Comparison of ENCODE assay signal across 8 cellular contexts in genomic region chr4:37685726-37686372, GRCh38. TPM values are rescaled to one million over a fixed set of nuclear protein-coding genes. Genes with fewer than 3 reads are reported as not detected.
DNase-seq lines count a peak whose midpoint lies in the region; ATAC-seq lines count a peak whose summit lies in the region.

No MANE protein-coding gene starts in this region.

- DNase-seq in EL = peak; percentile 56
- DNase-seq in HT1080 (ENCODE audit: low read depth) = peak; percentile 31
- DNase-seq in activated CD4-positive, alpha-beta T cell treated with anti-CD3 and anti-CD28 coated beads for 1 hour = peak; percentile 30
- peak; percentile 49 for DNase-seq in dermis blood vessel endothelial cell
- DNase-seq in mesenteric fat pad (ENCODE audit: low spot score) = peak; percentile 90
- peak; percentile 18 for DNase-seq in stimulated activated naive B cell treated with anti-CD40 and anti-IgM and Interleukin-4, amounts not matched to agents 10 μg/mL and 1 μg/mL and 100 μg/mL, for 72 hours
- no peak for DNase-seq in SHP77 treated with DMSO at 0.1 percent for 48 hours (lab: John Stamatoyannopoulos, UW)

- H3K27ac Mint-ChIP-seq in stimulated activated naive B cell treated with anti-CD40 and anti-IgM and Interleukin-4, amounts not matched to agents 10 μg/mL and 1 μg/mL and 100 μg/mL, for 72 hours = peak overlapping the region; percentile 7

- peaks cover 14 to 40% of the 10 kb centered on the region in 2 donors for H3K4me1 Mint-ChIP-seq in stimulated activated naive B cell treated with anti-CD40 and anti-IgM and Interleukin-4, amounts not matched to agents 10 μg/mL and 1 μg/mL and 100 μg/mL, for 72 hours

- H3K4me3 Mint-ChIP-seq in stimulated activated naive B cell treated with anti-CD40 and anti-IgM and Interleukin-4, amounts not matched to agents 10 μg/mL and 1 μg/mL and 100 μg/mL, for 72 hours = peak overlapping the region; percentile 90 to 91

- ATAC-seq in GM21367 (IDR thresholded peaks at IDR 0.05; ENCODE audit: unreplicated experiment) = peak; percentile 3
- ATAC-seq in stimulated activated naive B cell treated with anti-CD40 and anti-IgM and Interleukin-4, amounts not matched to agents 10 μg/mL and 1 μg/mL and 100 μg/mL, for 72 hours (replicated peaks) = peak; percentile 6 to 10

- peaks cover 5 to 11% of the 10 kb centered on the region in 2 donors for H3K27me3 Mint-ChIP-seq in stimulated activated naive B cell treated with anti-CD40 and anti-IgM and Interleukin-4, amounts not matched to agents 10 μg/mL and 1 μg/mL and 100 μg/mL, for 72 hours

- no peaks in the 10 kb centered on the region for H3K36me3 Mint-ChIP-seq in stimulated activated naive B cell treated with anti-CD40 and anti-IgM and Interleukin-4, amounts not matched to agents 10 μg/mL and 1 μg/mL and 100 μg/mL, for 72 hours

- no peaks in the 10 kb centered on the region for H3K9me3 Mint-ChIP-seq in stimulated activated naive B cell treated with anti-CD40 and anti-IgM and Interleukin-4, amounts not matched to agents 10 μg/mL and 1 μg/mL and 100 μg/mL, for 72 hours

RNA-seq across cellular contexts. Expression of gene RELL1, which starts 0.3 kb away (rescaled TPM):
- total RNA-seq in HT1080 (2014; rRNA removed; shearing (Covaris generic)) = 36.5 and 50.6 TPM in 2 replicates
- 15.3 and 18.4 TPM in 2 replicates for polyA plus RNA-seq in HT1080 (2015; cell fraction: cytosol; rRNA removed)
- polyA plus RNA-seq in HT1080 (2015; cell fraction: nucleus; rRNA removed) = 8.3 and 8.8 TPM in 2 replicates
- 187 and 289 TPM in 2 replicates for total RNA-seq in dermis blood vessel endothelial cell
- 56.2 TPM for total RNA-seq in mesenteric fat pad
